In genomic region chr2:173252581-173252980, GRCh38 we compare ENCODE assay signal across 26 cellular contexts.
"Had no signal": no experiment of that assay in that cellular context is flagged by ENCODE, and none has a peak within 500 bp of the region (broad histone marks: within the 10 kb centered on the region; RNA-seq: fewer than 3 reads in every experiment).

No MANE protein-coding gene starts in this region.

- H3K4me3 ChIP-seq: ascending aorta, ovary, right lobe of liver, tibial nerve had no signal

- H3K27ac ChIP-seq: ascending aorta, brain microvascular endothelial cell, ovary, right lobe of liver, tibial nerve had no signal

- H3K27me3 ChIP-seq: ascending aorta, brain microvascular endothelial cell, ovary, right lobe of liver, tibial nerve had no signal

- H3K36me3 ChIP-seq: brain microvascular endothelial cell, ovary, right lobe of liver had no signal

- H3K4me1 ChIP-seq: ascending aorta, right lobe of liver, tibial nerve had no signal

- FAIRE-seq: kidney had no signal

- H3K9me3 ChIP-seq: ascending aorta, ovary, right lobe of liver, tibial nerve had no signal

- ATAC-seq: effector memory CD8-positive, alpha-beta T cell; left colon; right lobe of liver had no signal

- DNase-seq: activated CD4-positive, alpha-beta memory T cell treated with anti-CD3 and anti-CD28 coated beads for 36 hours; activated CD4-positive, alpha-beta T cell treated with anti-CD3 and anti-CD28 coated beads, Interleukin-2, amount 10 ng/mL, durations not matched to agents 24 days and 14 days; activated CD4-positive, CD25-positive, alpha-beta regulatory T cell treated with anti-CD3 and anti-CD28 coated beads, Interleukin-2, amount 50 U/mL, for 72 hours; activated CD8-positive, alpha-beta memory T cell treated with anti-CD3 and anti-CD28 coated beads, Interleukin-2, amount 50 U/mL, for 4 hours; activated gamma-delta T cell; activated naive CD4-positive, alpha-beta T cell treated with anti-CD3 and anti-CD28 coated beads, Interleukin-2, amount 10 ng/mL, durations not matched to agents 7 days and 5 days; activated naive CD8-positive, alpha-beta T cell treated with anti-CD3 and anti-CD28 coated beads, Interleukin-2, amount 10 ng/mL, durations not matched to agents 7 days and 5 days; activated T-cell treated with anti-CD3 and anti-CD28 coated beads, Interleukin-2, amount 50 U/mL, for 1 hour; brain microvascular endothelial cell; caudate nucleus; cortex of kidney; effector memory CD8-positive, alpha-beta T cell; head of caudate nucleus; hippocampal formation; immature natural killer cell; kidney; left colon; mammary epithelial cell; naive B cell; nephron progenitor cell; ovary; right lobe of liver; stimulated activated CD4-positive, alpha-beta T cell treated with anti-CD3 and anti-CD28 coated beads, Interleukin-2, amount 100 ng/mL, for 48 hours; stimulated activated naive CD4-positive, alpha-beta T cell treated with Interleukin-2 at 50 U/mL for 16 hours had no signal
